26 cellular contexts compared by ENCODE assay signal in genomic region chr3:30141927-30142326, GRCh38.
"Had no signal": no experiment of that assay in that cellular context is flagged by ENCODE, and none has a peak within 500 bp of the region (broad histone marks: within the 10 kb centered on the region; RNA-seq: fewer than 3 reads in every experiment).

No MANE protein-coding gene starts in this region.

- DNase-seq: activated CD4-positive, alpha-beta memory T cell treated with anti-CD3 and anti-CD28 coated beads, Interleukin-2, amount 10 ng/mL, durations not matched to agents 7 days and 5 days; activated CD4-positive, alpha-beta T cell treated with anti-CD3 and anti-CD28 coated beads, Interleukin-2, amount 50 U/mL, for 1 hour; activated CD4-positive, CD25-positive, alpha-beta regulatory T cell; activated gamma-delta T cell; activated naive CD4-positive, alpha-beta T cell treated with anti-CD3 and anti-CD28 coated beads, Interleukin-2, amount 10 ng/mL, durations not matched to agents 7 days and 5 days; activated naive CD8-positive, alpha-beta T cell treated with anti-CD3 and anti-CD28 coated beads for 36 hours; activated T-cell treated with anti-CD3 and anti-CD28 coated beads for 4 hours; activated T-cell treated with anti-CD3 and anti-CD28 coated beads, Interleukin-2, amount 50 U/mL, for 48 hours; brain microvascular endothelial cell; MG63; MV-4-11; NCI-H1092 treated with DMSO at 0.1 percent for 48 hours; NCI-H1417 treated with DMSO at 0.1 percent for 48 hours; NCI-H187; NCI-H226; PC-3; SHP77 treated with DMSO at 0.1 percent for 48 hours; T-cell; T-helper 2 cell; T1000 had no signal

- H3K9me3 Mint-ChIP-seq: activated CD4-positive, alpha-beta memory T cell treated with anti-CD3 and anti-CD28 coated beads, Interleukin-2, amount 10 ng/mL, durations not matched to agents 7 days and 5 days; activated naive CD4-positive, alpha-beta T cell treated with anti-CD3 and anti-CD28 coated beads, Interleukin-2, amount 10 ng/mL, durations not matched to agents 7 days and 5 days; activated naive CD8-positive, alpha-beta T cell treated with anti-CD3 and anti-CD28 coated beads for 36 hours; activated T-helper 17 cell treated with anti-CD3 and anti-CD28 coated beads, Interleukin-2, amount 50 U/mL, for 72 hours had no signal

- H3K27me3 ChIP-seq: brain microvascular endothelial cell, cardiac muscle cell, MG63 had no signal

- FAIRE-seq: RCC 7860, TTC549 had no signal

- H3K9ac ChIP-seq: KMS-11 had no signal

- H3K27ac Mint-ChIP-seq: activated CD4-positive, alpha-beta memory T cell treated with anti-CD3 and anti-CD28 coated beads, Interleukin-2, amount 10 ng/mL, durations not matched to agents 7 days and 5 days; activated naive CD4-positive, alpha-beta T cell treated with anti-CD3 and anti-CD28 coated beads, Interleukin-2, amount 10 ng/mL, durations not matched to agents 7 days and 5 days; activated naive CD8-positive, alpha-beta T cell treated with anti-CD3 and anti-CD28 coated beads for 36 hours; activated T-helper 17 cell treated with anti-CD3 and anti-CD28 coated beads, Interleukin-2, amount 50 U/mL, for 72 hours; T-cell had no signal

- H3K36me3 ChIP-seq: brain microvascular endothelial cell, cardiac muscle cell, MG63 had no signal

- H3K27ac ChIP-seq: brain microvascular endothelial cell, cardiac muscle cell, KMS-11, VCaP had no signal

- H3K27me3 Mint-ChIP-seq: activated CD4-positive, alpha-beta memory T cell treated with anti-CD3 and anti-CD28 coated beads, Interleukin-2, amount 10 ng/mL, durations not matched to agents 7 days and 5 days; activated naive CD4-positive, alpha-beta T cell treated with anti-CD3 and anti-CD28 coated beads, Interleukin-2, amount 10 ng/mL, durations not matched to agents 7 days and 5 days; activated naive CD8-positive, alpha-beta T cell treated with anti-CD3 and anti-CD28 coated beads for 36 hours; activated T-helper 17 cell treated with anti-CD3 and anti-CD28 coated beads, Interleukin-2, amount 50 U/mL, for 72 hours; T-cell had no signal

- H3K4me3 ChIP-seq: cardiac muscle cell, MG63 had no signal

- H3K36me3 Mint-ChIP-seq: activated naive CD4-positive, alpha-beta T cell treated with anti-CD3 and anti-CD28 coated beads, Interleukin-2, amount 10 ng/mL, durations not matched to agents 7 days and 5 days; activated naive CD8-positive, alpha-beta T cell treated with anti-CD3 and anti-CD28 coated beads for 36 hours; T-cell had no signal

- H3K4me2 ChIP-seq: KMS-11 had no signal

- ATAC-seq: activated T-helper 17 cell treated with anti-CD3 and anti-CD28 coated beads, Interleukin-2, amount 50 U/mL, for 72 hours; PC-3; T-cell had no signal

- H3K4me1 Mint-ChIP-seq: activated CD4-positive, alpha-beta memory T cell treated with anti-CD3 and anti-CD28 coated beads, Interleukin-2, amount 10 ng/mL, durations not matched to agents 7 days and 5 days; activated naive CD4-positive, alpha-beta T cell treated with anti-CD3 and anti-CD28 coated beads, Interleukin-2, amount 10 ng/mL, durations not matched to agents 7 days and 5 days; activated naive CD8-positive, alpha-beta T cell treated with anti-CD3 and anti-CD28 coated beads for 36 hours; activated T-helper 17 cell treated with anti-CD3 and anti-CD28 coated beads, Interleukin-2, amount 50 U/mL, for 72 hours; T-cell had no signal

- H3K4me3 Mint-ChIP-seq: activated CD4-positive, alpha-beta memory T cell treated with anti-CD3 and anti-CD28 coated beads, Interleukin-2, amount 10 ng/mL, durations not matched to agents 7 days and 5 days; activated naive CD4-positive, alpha-beta T cell treated with anti-CD3 and anti-CD28 coated beads, Interleukin-2, amount 10 ng/mL, durations not matched to agents 7 days and 5 days; activated naive CD8-positive, alpha-beta T cell treated with anti-CD3 and anti-CD28 coated beads for 36 hours; activated T-helper 17 cell treated with anti-CD3 and anti-CD28 coated beads, Interleukin-2, amount 50 U/mL, for 72 hours; T-cell had no signal

- H3K9me3 ChIP-seq: MG63 had no signal
